In the genomic region with DNA sequence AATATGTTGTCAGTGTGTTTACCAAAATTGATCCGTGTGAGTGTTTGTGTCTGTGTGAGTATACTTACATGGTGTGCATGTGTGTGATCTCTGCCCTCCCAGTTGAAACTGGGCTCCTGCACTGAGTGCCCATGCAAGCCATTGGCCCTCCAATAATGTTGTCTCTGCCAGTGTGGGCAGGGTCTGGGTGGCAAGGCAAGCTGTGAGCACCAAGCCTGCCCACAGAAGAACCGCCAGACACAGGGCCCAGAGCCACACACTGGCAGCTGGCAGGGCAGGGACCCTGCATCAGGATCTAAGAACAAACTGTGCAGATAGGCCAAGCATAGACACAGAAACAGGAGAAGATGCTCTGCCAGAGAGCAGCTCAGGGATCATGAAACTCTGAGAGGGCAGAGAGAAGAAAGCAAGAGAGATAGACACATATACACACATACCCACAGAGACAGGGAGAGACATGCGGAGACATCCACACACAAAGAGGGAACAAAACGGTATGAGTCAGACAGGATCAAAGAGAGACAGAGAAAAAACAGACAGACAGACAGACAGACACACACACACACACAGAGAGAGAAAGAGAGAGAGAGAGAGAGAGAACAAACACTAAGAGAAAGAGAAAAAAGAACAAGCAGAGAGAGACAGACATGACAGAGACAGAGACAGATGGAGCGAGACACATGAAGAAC, we compare ENCODE assay signal across 27 cellular contexts.
"Had no signal": no experiment of that assay in that cellular context is flagged by ENCODE, and none has a peak within 500 bp of the region (broad histone marks: within the 10 kb centered on the region; RNA-seq: fewer than 3 reads in every experiment).

No MANE protein-coding gene starts in this region.

- H3K36me3 ChIP-seq: gastroesophageal sphincter, pancreas, prostate gland, suprapubic skin, tibial nerve had no signal

- H3K27ac ChIP-seq: gastroesophageal sphincter, pancreas, prostate gland, suprapubic skin, tibial nerve had no signal

- H3K9me3 Mint-ChIP-seq: effector memory CD8-positive, alpha-beta T cell; memory B cell; stimulated activated effector memory CD8-positive, alpha-beta T cell treated with anti-CD3 and anti-CD28 coated beads, Interleukin-12 subunit alpha, Interleukin-12 subunit beta, amount 100 ng/mL, for 72 hours had no signal

- ATAC-seq: effector memory CD8-positive, alpha-beta T cell; gastroesophageal sphincter; left cardiac atrium; naive thymus-derived CD8-positive, alpha-beta T cell; pancreas; sciatic nerve; stimulated activated effector memory CD8-positive, alpha-beta T cell treated with anti-CD3 and anti-CD28 coated beads, Interleukin-12 subunit alpha, Interleukin-12 subunit beta, amount 100 ng/mL, for 72 hours had no signal

- H3K4me3 Mint-ChIP-seq: effector memory CD8-positive, alpha-beta T cell; memory B cell; naive thymus-derived CD8-positive, alpha-beta T cell; neural crest cell; stimulated activated effector memory CD8-positive, alpha-beta T cell treated with anti-CD3 and anti-CD28 coated beads, Interleukin-12 subunit alpha, Interleukin-12 subunit beta, amount 100 ng/mL, for 72 hours; T-helper 2 cell treated with Interferon-gamma antibody and Interleukin-4, amounts not matched to agents 5 μg/mL and 100 μg/mL, for 36 hours had no signal

- H3K9me3 ChIP-seq: gastroesophageal sphincter, pancreas, prostate gland, suprapubic skin, tibial nerve had no signal

- H3K4me3 ChIP-seq: gastroesophageal sphincter, pancreas, prostate gland, suprapubic skin, tibial nerve had no signal

- H3K27ac Mint-ChIP-seq: activated T-helper 2 cell treated with anti-CD3 and anti-CD28 coated beads, Interferon-gamma antibody, Interleukin-2, Interleukin-4, amounts not matched to agents 10 μg/mL and 5 μg/mL and 100 μg/mL, durations not matched to agents 14 hours and 24 hours and 36 hours; effector memory CD8-positive, alpha-beta T cell; memory B cell; stimulated activated effector memory CD8-positive, alpha-beta T cell treated with anti-CD3 and anti-CD28 coated beads, Interleukin-12 subunit alpha, Interleukin-12 subunit beta, amount 100 ng/mL, for 72 hours; T-helper 2 cell treated with Interferon-gamma antibody and Interleukin-4, amounts not matched to agents 5 μg/mL and 100 μg/mL, for 36 hours had no signal

- H3K4me1 Mint-ChIP-seq: memory B cell; neural crest cell; stimulated activated effector memory CD8-positive, alpha-beta T cell treated with anti-CD3 and anti-CD28 coated beads, Interleukin-12 subunit alpha, Interleukin-12 subunit beta, amount 100 ng/mL, for 72 hours had no signal

- H3K27me3 ChIP-seq: gastroesophageal sphincter, suprapubic skin had no signal

- H3K36me3 Mint-ChIP-seq: memory B cell; naive thymus-derived CD8-positive, alpha-beta T cell; stimulated activated effector memory CD8-positive, alpha-beta T cell treated with anti-CD3 and anti-CD28 coated beads, Interleukin-12 subunit alpha, Interleukin-12 subunit beta, amount 100 ng/mL, for 72 hours had no signal

- DNase-seq: activated CD4-positive, alpha-beta T cell treated with anti-CD3 and anti-CD28 coated beads for 48 hours; activated CD4-positive, CD25-positive, alpha-beta regulatory T cell; amniotic stem cell; caudate nucleus; cortex of kidney; effector memory CD8-positive, alpha-beta T cell; erythroblast; hippocampal formation; left cardiac atrium; midbrain; naive thymus-derived CD8-positive, alpha-beta T cell; nucleus accumbens; pancreas; retina; small intestine; stimulated activated CD4-positive, alpha-beta T cell treated with anti-CD3 and anti-CD28 coated beads, Interleukin-4, amount 100 ng/mL, for 24 hours; T-helper 1 cell had no signal

- H3K27me3 Mint-ChIP-seq: naive thymus-derived CD8-positive, alpha-beta T cell had no signal

- H3K4me1 ChIP-seq: gastroesophageal sphincter, pancreas, prostate gland, suprapubic skin, tibial nerve had no signal
